Comparison of ENCODE assay signal across 8 cellular contexts in genomic region chr9:136694163-136694864, GRCh38. TPM values are rescaled to one million over a fixed set of nuclear protein-coding genes. Genes with fewer than 3 reads are reported as not detected.
DNase-seq lines count a peak whose midpoint lies in the region; ATAC-seq, FAIRE-seq and TF ChIP-seq lines count a peak whose summit lies in the region.
"Had no signal": no experiment of that assay in that cellular context is flagged by ENCODE, and none has a peak within 500 bp of the region (broad histone marks: within the 10 kb centered on the region; RNA-seq: fewer than 3 reads in every experiment).

No MANE protein-coding gene starts in this region.

- ATAC-seq in heart right ventricle (peak; percentile 29 to 64 (median 50)), GM19455 (IDR thresholded peaks at IDR 0.05; ENCODE audit: unreplicated experiment) (no peak)

- H3K9me3 ChIP-seq in heart right ventricle: no peaks in the 10 kb centered on the region
- H3K9me3 ChIP-seq in small intestine (ENCODE audit: control insufficient read depth, low read depth): no peaks in the 10 kb centered on the region

- no peak for FAIRE-seq in small intestine (lab: Jason Lieb, UNC)
- FAIRE-seq: TTC549 had no signal

- peak; percentile 47 for DNase-seq in EL
- DNase-seq in HuH-7.5 (ENCODE audit: low spot score): peak; percentile 98
- DNase-seq in activated CD8-positive, alpha-beta memory T cell treated with anti-CD3 and anti-CD28 coated beads, Interleukin-2, amount 50 U/mL, for 48 hours: peak; percentile 76
- peak; percentile 70 to 79 for DNase-seq in heart right ventricle
- peak; percentile 81 for DNase-seq in small intestine
- no peak for DNase-seq in T1000 (lab: John Stamatoyannopoulos, UW)

- peaks cover 0 to under 1% (median 0%) of the 10 kb centered on the region in 7 donors for H3K27me3 ChIP-seq in heart right ventricle
- H3K27me3 ChIP-seq in small intestine (ENCODE audit: control insufficient read depth in 2 of 2, insufficient read depth in 2 of 2, low read length in 2 of 2): no peaks in the 10 kb centered on the region

- H3K27ac ChIP-seq in heart right ventricle (no peak overlapping the region), small intestine (ENCODE audit: low read depth in 1 of 2, low read length in 1 of 2) (peak overlapping the region; percentile 80 to 95)

- 41 to 43% methylated on average over 32 of the region's 32 CpGs for whole genome bisulfite sequencing in heart right ventricle, 2 donors
- 11 to 40% (median 31%) methylated on average over 26 to 32 of the region's 32 CpGs for WGBS in small intestine, 3 donors

- peaks cover 10 to 63% (median 40%) of the 10 kb centered on the region in 9 donors for H3K4me1 ChIP-seq in heart right ventricle
- peaks cover 0 to 15% of the 10 kb centered on the region in 2 donors for H3K4me1 ChIP-seq in small intestine (ENCODE audit: control insufficient read depth in 2 of 2, insufficient read depth in 1 of 2, low read depth in 1 of 2, low read length in 1 of 2)

- H3K36me3 ChIP-seq in heart right ventricle (no peaks in the 10 kb centered on the region), small intestine (ENCODE audit: control insufficient read depth in 2 of 2, insufficient read depth in 2 of 2, low read length in 2 of 2) (no peaks in the 10 kb centered on the region)

- TF ChIP-seq CTCF in heart right ventricle (IDR thresholded peaks at IDR 0.05): peak; percentile 50 to 84 (median 77)

- intact Hi-C loops in heart right ventricle (cut with DNase I): loop anchor here in 4 of 10 donors (5.0 to 10.0 kb wide), 3 partner anchors 50 to 207 kb away; no protein-coding TSS in a partner anchor

- H3K4me3 ChIP-seq in heart right ventricle (no peak overlapping the region), small intestine (ENCODE audit: low read depth in 1 of 2, low read length in 2 of 2) (peak overlapping the region in 1 of 2 donors; percentile 17)

RNA-seq across cellular contexts. Expression of gene AGPAT2, which starts 7.1 kb away (rescaled TPM):
- 10 to 100 TPM; 48.1 to 83.3 (median 58.4) TPM for total RNA-seq in heart right ventricle
- polyA plus RNA-seq in heart right ventricle (100 to 1,000 TPM in 1 of 2 donors, 10 to 100 TPM in 1; 97.2 to 195 TPM), small intestine (100 to 1,000 TPM; 257 to 653 (median 468) TPM)

RNA-seq across cellular contexts. Expression of gene DIPK1B, which starts 18.1 kb away (rescaled TPM):
- 10 to 100 TPM; 15.7 to 26.1 (median 17.9) TPM for total RNA-seq in heart right ventricle
- polyA plus RNA-seq in heart right ventricle (10 to 100 TPM; 24.8 to 37.9 TPM), small intestine (10 to 100 TPM in 1 of 3 donors, 1 to 10 TPM in 1, under 1 TPM in 1; 0.22 to 12.1 (median 1.1) TPM)

RNA-seq across cellular contexts. Expression of gene EGFL7, which starts 31.6 kb away (rescaled TPM):
- 100 to 1,000 TPM in 5 of 10 donors, 10 to 100 TPM in 5; 68.6 to 115 (median 99.6) TPM for total RNA-seq in heart right ventricle
- polyA plus RNA-seq in heart right ventricle (100 to 1,000 TPM; 160 to 377 TPM), small intestine (100 to 1,000 TPM in 1 of 3 donors, 10 to 100 TPM in 2; 15.4 to 114 (median 16.8) TPM)

RNA-seq across cellular contexts. Expression of gene LCN10, which starts 48.4 kb away (rescaled TPM):
- 10 to 100 TPM in 3 of 10 donors, 1 to 10 TPM in 4, under 1 TPM in 3; 0.44 to 28.7 (median 1.7) TPM for total RNA-seq in heart right ventricle
- 100 to 1,000 TPM in 1 of 2 donors, 10 to 100 TPM in 1; 34.0 to 144 TPM for polyA plus RNA-seq in heart right ventricle
- polyA plus RNA-seq in small intestine: 1 to 10 TPM in 2 of 3 donors, not detected in 1; 1.1 to 8.4 TPM

RNA-seq across cellular contexts. Expression of gene LCN6, which starts 54.0 kb away (rescaled TPM):
- 10 to 100 TPM in 3 of 10 donors, 1 to 10 TPM in 7; 1.5 to 76.8 (median 3.5) TPM for total RNA-seq in heart right ventricle
- polyA plus RNA-seq in heart right ventricle (100 to 1,000 TPM in 1 of 2 donors, 10 to 100 TPM in 1; 95.6 to 261 TPM), small intestine (10 to 100 TPM in 1 of 3 donors, 1 to 10 TPM in 1, not detected in 1; 2.2 to 21.5 TPM)

Comparison
In these comparisons a context has a peak if more than half of its experiments do, and no peak if none do; other contexts are left out.
1. H3K27ac ChIP-seq: peak in small intestine (2 of 2); none in heart right ventricle (0 of 10).